ENCODE assay signal across 8 cellular contexts in genomic region chr14:30270200-30271161, GRCh38.
DNase-seq lines count a peak whose midpoint lies in the region; ATAC-seq and TF ChIP-seq lines count a peak whose summit lies in the region.

No MANE protein-coding gene starts in this region.

- no peak for TF ChIP-seq POLR2A in erythroblast (IDR thresholded peaks at IDR 0.05; ENCODE audit: low read length)

- BruUV-seq in Calu3 (replicated peaks; lab: Mats Ljungman, UMichigan) = no TSS peak

- H3K4me3 Mint-ChIP-seq in Calu3 (ENCODE audit: low read depth, unreplicated experiment) = no peak overlapping the region
- peak overlapping the region in 1 of 2 donors; percentile 18 for H3K4me3 Mint-ChIP-seq in stimulated activated naive B cell treated with anti-CD40 and anti-IgM and Interleukin-4, amounts not matched to agents 10 μg/mL and 1 μg/mL and 100 μg/mL, for 72 hours

- no peak overlapping the region for H3K27ac ChIP-seq in HL-60 (replicated peaks)

- H3K27ac Mint-ChIP-seq in Calu3 (ENCODE audit: unreplicated experiment) = no peak overlapping the region
- no peak overlapping the region for H3K27ac Mint-ChIP-seq in stimulated activated naive B cell treated with anti-CD40 and anti-IgM and Interleukin-4, amounts not matched to agents 10 μg/mL and 1 μg/mL and 100 μg/mL, for 72 hours

- H3K4me1 Mint-ChIP-seq in Calu3 (ENCODE audit: low read depth, unreplicated experiment) = no peaks in the 10 kb centered on the region
- H3K4me1 Mint-ChIP-seq in stimulated activated naive B cell treated with anti-CD40 and anti-IgM and Interleukin-4, amounts not matched to agents 10 μg/mL and 1 μg/mL and 100 μg/mL, for 72 hours = peaks cover 5% of the 10 kb centered on the region in 2 donors

- peak; percentile 79 for TF ChIP-seq CTCF in Calu3 (IDR thresholded peaks at IDR 0.05; ENCODE audit: unreplicated experiment)
- peak; percentile 96 for TF ChIP-seq CTCF in HL-60 (IDR thresholded peaks at IDR 0.05; ENCODE audit: insufficient read depth, low read length)

- H3K4me3 ChIP-seq in HL-60 (replicated peaks; ENCODE audit: insufficient read depth, low read length) = no peak overlapping the region

- DNase-seq in Calu3 (peak; percentile 85), HL-60 (ENCODE audit: low read depth in 1 of 2, low spot score in 1 of 2) (peak; percentile 17 to 76), NCI-H82 (lab: John Stamatoyannopoulos, UW) (peak; percentile 93), erythroblast (lab: John Stamatoyannopoulos, UW) (peak; percentile 50 to 73), myocyte (ENCODE audit: low read depth) (peak; percentile 87)
- peak; percentile 24 to 33 (median 32) for DNase-seq in activated CD8-positive, alpha-beta memory T cell treated with anti-CD3 and anti-CD28 coated beads for 48 hours (ENCODE audit: low read depth in 2 of 3, low spot score in 2 of 3)
- DNase-seq in stimulated activated naive B cell treated with anti-CD40 and anti-IgM and Interleukin-4, amounts not matched to agents 10 μg/mL and 1 μg/mL and 100 μg/mL, for 72 hours = peak; percentile 46

- CTCF ChIA-PET in Calu3 (lab: Charles Lee) = interaction anchor here (0.6 to 1.5 kb wide), 18 partner anchors 13 to 1413 kb away, joined by 3 to 9 read pairs (median 3); partner anchors contain the start of gene SCFD1

- H3K9me3 Mint-ChIP-seq in Calu3 (ENCODE audit: low read depth, unreplicated experiment) = peaks cover 2% of the 10 kb centered on the region
- peaks cover 0 to 2% of the 10 kb centered on the region in 2 donors for H3K9me3 Mint-ChIP-seq in stimulated activated naive B cell treated with anti-CD40 and anti-IgM and Interleukin-4, amounts not matched to agents 10 μg/mL and 1 μg/mL and 100 μg/mL, for 72 hours

- H3K27me3 ChIP-seq in HL-60 (ENCODE audit: insufficient read depth, poor library complexity, severe bottlenecking) = no peaks in the 10 kb centered on the region

- H3K27me3 Mint-ChIP-seq in Calu3 (ENCODE audit: unreplicated experiment) = no peaks in the 10 kb centered on the region
- H3K27me3 Mint-ChIP-seq in stimulated activated naive B cell treated with anti-CD40 and anti-IgM and Interleukin-4, amounts not matched to agents 10 μg/mL and 1 μg/mL and 100 μg/mL, for 72 hours = peaks cover 8 to 14% of the 10 kb centered on the region in 2 donors

- peak; percentile 98 for ATAC-seq in GM21367 (IDR thresholded peaks at IDR 0.05; ENCODE audit: unreplicated experiment)
- peak; percentile 93 to 98 for ATAC-seq in stimulated activated naive B cell treated with anti-CD40 and anti-IgM and Interleukin-4, amounts not matched to agents 10 μg/mL and 1 μg/mL and 100 μg/mL, for 72 hours (replicated peaks)

- intact Hi-C loops in Calu3 (cut with micrococcal nuclease; ENCODE audit: unreplicated experiment) = loop anchor here (5.0 kb wide), 1 partner anchor 48 kb away; no protein-coding TSS in a partner anchor

- H3K36me3 Mint-ChIP-seq in Calu3 (ENCODE audit: insufficient read depth, unreplicated experiment) = no peaks in the 10 kb centered on the region
- H3K36me3 Mint-ChIP-seq in stimulated activated naive B cell treated with anti-CD40 and anti-IgM and Interleukin-4, amounts not matched to agents 10 μg/mL and 1 μg/mL and 100 μg/mL, for 72 hours = no peaks in the 10 kb centered on the region

Comparison
In these comparisons a context has a peak if more than half of its experiments do, and no peak if none do; other contexts are left out.
1. DNase-seq: peak in every context shown above with its lines; median percentile 93 in NCI-H82; 87 in myocyte; 85 in Calu3; 62 in erythroblast; 46 in HL-60; 46 in stimulated activated naive B cell treated with anti-CD40 and anti-IgM and Interleukin-4, amounts not matched to agents 10 μg/mL and 1 μg/mL and 100 μg/mL, for 72 hours; 32 in activated CD8-positive, alpha-beta memory T cell treated with anti-CD3 and anti-CD28 coated beads for 48 hours.